In the genomic region with DNA sequence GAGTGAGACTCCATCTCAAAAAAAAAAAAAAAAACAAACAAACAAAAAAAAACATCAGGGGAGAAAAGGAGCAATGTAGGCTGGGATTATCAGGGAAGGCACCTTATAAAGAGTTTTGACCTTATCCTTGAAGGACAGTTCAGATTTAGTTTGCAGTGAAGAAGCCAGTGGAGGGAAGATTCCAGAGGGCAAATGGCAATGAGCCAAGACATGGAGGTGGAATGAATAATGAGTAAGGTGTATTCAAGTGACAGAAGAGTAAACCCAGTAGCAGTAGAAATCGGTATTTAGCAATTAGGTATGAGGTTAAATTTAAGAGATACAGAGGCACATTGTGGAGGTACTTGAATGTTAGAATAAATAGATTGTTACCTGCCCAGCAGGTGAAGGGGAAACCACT, we compare ENCODE assay signal across 23 cellular contexts.
"Had no signal": no experiment of that assay in that cellular context is flagged by ENCODE, and none has a peak within 500 bp of the region (broad histone marks: within the 10 kb centered on the region; RNA-seq: fewer than 3 reads in every experiment).

No MANE protein-coding gene starts in this region.

- ATAC-seq: activated CD4-positive, CD25-positive, alpha-beta regulatory T cell treated with anti-CD3 and anti-CD28 coated beads, Interleukin-2, amount 50 U/mL, for 24 hours; activated CD8-positive, alpha-beta T cell treated with anti-CD3 and anti-CD28 coated beads, Interleukin-2, amount 10 ng/mL, durations not matched to agents 7 days and 5 days; esophagus mucosa; natural killer cell had no signal

- H3K9me3 ChIP-seq: adrenal gland, ascending aorta, prostate gland, thyroid gland had no signal

- DNase-seq: activated CD4-positive, alpha-beta T cell treated with anti-CD3 and anti-CD28 coated beads, Interleukin-2, amount 10 ng/mL, durations not matched to agents 24 days and 14 days; activated CD8-positive, alpha-beta T cell treated with anti-CD3 and anti-CD28 coated beads, Interleukin-2, amount 10 ng/mL, durations not matched to agents 7 days and 5 days; activated gamma-delta T cell treated with Interleukin-2 at 50 U/mL for 16 hours; adrenal gland; brain microvascular endothelial cell; central memory CD4-positive, alpha-beta T cell; dermis blood vessel endothelial cell; effector CD8-positive, alpha-beta T cell; foreskin melanocyte; hippocampal formation; midbrain; natural killer cell; spleen; stimulated activated CD4-positive, alpha-beta T cell treated with anti-CD3 and anti-CD28 coated beads, Interleukin-4, amount 100 ng/mL, for 1 hour; substantia nigra; thyroid gland had no signal

- H3K36me3 Mint-ChIP-seq: activated naive CD8-positive, alpha-beta T cell; natural killer cell had no signal

- H3K27me3 ChIP-seq: adrenal gland, ascending aorta, brain microvascular endothelial cell, spleen, thyroid gland had no signal

- H3K27ac Mint-ChIP-seq: activated CD4-positive, alpha-beta T cell treated with anti-CD3 and anti-CD28 coated beads, Interleukin-2, amount 10 ng/mL, durations not matched to agents 24 days and 14 days; activated CD8-positive, alpha-beta T cell treated with anti-CD3 and anti-CD28 coated beads, Interleukin-2, amount 10 ng/mL, durations not matched to agents 7 days and 5 days; stimulated activated naive CD8-positive, alpha-beta T cell treated with anti-CD3 and anti-CD28 coated beads, Interleukin-15, Interleukin-2, amounts not matched to agents 100 ng/mL and 50 ng/mL, for 24 hours had no signal

- H3K4me3 Mint-ChIP-seq: activated CD4-positive, alpha-beta T cell treated with anti-CD3 and anti-CD28 coated beads, Interleukin-2, amount 10 ng/mL, durations not matched to agents 24 days and 14 days; activated CD8-positive, alpha-beta T cell treated with anti-CD3 and anti-CD28 coated beads, Interleukin-2, amount 10 ng/mL, durations not matched to agents 7 days and 5 days; activated naive CD8-positive, alpha-beta T cell; natural killer cell; stimulated activated naive CD8-positive, alpha-beta T cell treated with anti-CD3 and anti-CD28 coated beads, Interleukin-15, Interleukin-2, amounts not matched to agents 100 ng/mL and 50 ng/mL, for 24 hours had no signal

- FAIRE-seq: urothelium cell line had no signal

- H3K9me3 Mint-ChIP-seq: activated CD4-positive, alpha-beta T cell treated with anti-CD3 and anti-CD28 coated beads, Interleukin-2, amount 10 ng/mL, durations not matched to agents 24 days and 14 days; natural killer cell; stimulated activated naive CD8-positive, alpha-beta T cell treated with anti-CD3 and anti-CD28 coated beads, Interleukin-15, Interleukin-2, amounts not matched to agents 100 ng/mL and 50 ng/mL, for 24 hours had no signal

- H3K36me3 ChIP-seq: adrenal gland, ascending aorta, brain microvascular endothelial cell, prostate gland, spleen, thyroid gland had no signal

- H3K4me3 ChIP-seq: adrenal gland, ascending aorta, prostate gland, spleen, thyroid gland had no signal

- H3K27ac ChIP-seq: brain microvascular endothelial cell had no signal

- H3K27me3 Mint-ChIP-seq: activated naive CD8-positive, alpha-beta T cell; stimulated activated naive CD8-positive, alpha-beta T cell treated with anti-CD3 and anti-CD28 coated beads, Interleukin-15, Interleukin-2, amounts not matched to agents 100 ng/mL and 50 ng/mL, for 24 hours had no signal
